In genomic region chr17:16286009-16286946, GRCh38 we compare ENCODE assay signal across 8 cellular contexts.
DNase-seq lines count a peak whose midpoint lies in the region; ATAC-seq and TF ChIP-seq lines count a peak whose summit lies in the region.

No MANE protein-coding gene starts in this region.

- in situ Hi-C loops in astrocyte of the cerebellum (cut with HindIII; ENCODE audit: low sequenced_read_pairs): loop anchor here (5.0 kb wide), 1 partner anchor 66 kb away; the partner anchor contains the start of gene CENPV

- DNase-seq in BJ (ENCODE audit: low read depth) (peak; percentile 93), astrocyte of the cerebellum (ENCODE audit: low read depth) (peak; percentile 99), iPS DF 4.7 (ENCODE audit: extremely low read depth, low spot score) (peak; percentile 75), NCI-H524 treated with DMSO at 0.1 percent for 48 hours (lab: John Stamatoyannopoulos, UW) (no peak)

- CTCF ChIA-PET in BJ (lab: Yijun Ruan, JAX): interaction anchor here (1.1 to 1.8 kb wide), 7 partner anchors 10 to 77 kb away, joined by 3 to 5 read pairs (median 4); no protein-coding TSS in a partner anchor

- peaks cover 8% of the 10 kb centered on the region for H3K36me3 Mint-ChIP-seq in T-helper 1 cell treated with Interleukin-12 subunit alpha and Interleukin-12 subunit beta and Interleukin-4 antibody, amounts not matched to agents 30 μg/mL and 1 μg/mL, for 36 hours (ENCODE audit: low read depth)

- H3K4me3 Mint-ChIP-seq in T-helper 1 cell treated with Interleukin-12 subunit alpha and Interleukin-12 subunit beta and Interleukin-4 antibody, amounts not matched to agents 30 μg/mL and 1 μg/mL, for 36 hours: peak overlapping the region; percentile 64

- no peaks in the 10 kb centered on the region for H3K27me3 ChIP-seq in BJ (ENCODE audit: control insufficient read depth, insufficient read depth, low read length)

- H3K27ac Mint-ChIP-seq in T-helper 1 cell treated with Interleukin-12 subunit alpha and Interleukin-12 subunit beta and Interleukin-4 antibody, amounts not matched to agents 30 μg/mL and 1 μg/mL, for 36 hours: peak overlapping the region; percentile 95

- TF ChIP-seq CTCF in BJ (IDR thresholded peaks at IDR 0.05; ENCODE audit: insufficient read depth, low read depth, low read length) (no peak), astrocyte of the cerebellum (IDR thresholded peaks at IDR 0.05; ENCODE audit: low read depth, low read length, missing control alignments) (no peak)

- POLR2A ChIA-PET in BJ (lab: Charles Lee): interaction anchor here (0.5 kb wide), 1 partner anchor 830 kb away, joined by 7 read pairs; no protein-coding TSS in a partner anchor

- H3K36me3 ChIP-seq in BJ (ENCODE audit: control insufficient read depth, insufficient read depth, low read length): no peaks in the 10 kb centered on the region

- peaks cover 32% of the 10 kb centered on the region for H3K4me1 Mint-ChIP-seq in T-helper 1 cell treated with Interleukin-12 subunit alpha and Interleukin-12 subunit beta and Interleukin-4 antibody, amounts not matched to agents 30 μg/mL and 1 μg/mL, for 36 hours (ENCODE audit: low read depth)

- peak; percentile 87 for ATAC-seq in GM19438 (IDR thresholded peaks at IDR 0.05; ENCODE audit: low read depth, unreplicated experiment)
- ATAC-seq in HG03558 (IDR thresholded peaks at IDR 0.05; ENCODE audit: extremely low read depth, unreplicated experiment): peak; percentile 60

- no peaks in the 10 kb centered on the region for H3K27me3 Mint-ChIP-seq in T-helper 1 cell treated with Interleukin-12 subunit alpha and Interleukin-12 subunit beta and Interleukin-4 antibody, amounts not matched to agents 30 μg/mL and 1 μg/mL, for 36 hours (ENCODE audit: low read depth)

- no peaks in the 10 kb centered on the region for H3K9me3 Mint-ChIP-seq in T-helper 1 cell treated with Interleukin-12 subunit alpha and Interleukin-12 subunit beta and Interleukin-4 antibody, amounts not matched to agents 30 μg/mL and 1 μg/mL, for 36 hours

- H3K4me3 ChIP-seq in BJ (ENCODE audit: low read depth, low read length) (peak overlapping the region; percentile 20), astrocyte of the cerebellum (ENCODE audit: low read depth, low read length) (peak overlapping the region; percentile 10), skin epidermis (peak overlapping the region in 2 of 7 experiments; percentile 0 to 4)

- peak overlapping the region; percentile 14 to 92 (median 82) for H3K27ac ChIP-seq in skin epidermis
